Comparison of ENCODE assay signal across 9 cellular contexts in the genomic region with DNA sequence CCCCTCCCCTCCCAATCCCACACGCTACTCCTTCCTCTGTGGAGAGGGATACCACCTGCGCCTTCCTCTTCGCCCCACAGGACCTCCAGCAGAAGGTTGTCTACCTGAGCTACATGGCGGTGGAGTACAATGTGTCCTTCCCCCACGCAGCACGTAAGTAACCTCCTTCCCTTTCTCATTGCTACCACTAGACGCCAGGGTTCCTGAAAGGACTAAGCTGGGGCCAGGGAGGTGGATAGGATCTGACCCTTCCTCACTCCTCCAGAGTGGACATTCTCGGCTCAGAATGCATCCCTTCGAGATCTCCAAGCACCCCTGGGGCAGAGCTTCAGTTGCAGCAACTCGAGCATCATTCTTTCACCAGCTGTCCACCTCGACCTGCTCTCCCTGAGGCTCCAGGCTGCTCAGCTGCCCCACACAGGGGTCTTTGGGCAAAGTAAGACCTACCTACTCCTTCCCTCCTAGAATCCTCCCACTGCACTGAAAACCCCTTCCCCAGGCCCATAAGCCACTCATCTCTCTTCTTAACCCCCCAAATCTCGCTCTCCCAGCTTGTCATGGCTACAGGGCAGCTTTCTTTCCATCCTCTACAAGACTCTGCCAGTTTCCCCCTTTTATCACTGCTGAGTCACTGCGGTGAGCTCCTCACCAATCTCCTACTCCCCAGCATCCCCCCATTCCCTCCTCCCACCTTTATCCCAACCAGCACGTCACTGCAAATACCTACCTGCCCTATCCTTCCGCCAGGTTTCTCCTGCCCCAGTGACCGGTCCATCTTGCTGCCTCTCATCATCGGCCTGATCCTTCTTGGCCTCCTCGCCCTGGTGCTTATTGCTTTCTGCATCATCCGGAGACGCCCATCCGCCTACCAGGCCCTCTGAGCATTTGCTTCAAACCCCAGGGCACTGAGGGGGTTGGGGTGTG. TPM values are rescaled to one million over a fixed set of nuclear protein-coding genes. Genes with fewer than 3 reads are reported as not detected.
DNase-seq lines count a peak whose midpoint lies in the region; ATAC-seq lines count a peak whose summit lies in the region.
"Had no signal": no experiment of that assay in that cellular context is flagged by ENCODE, and none has a peak within 500 bp of the region (broad histone marks: within the 10 kb centered on the region; RNA-seq: fewer than 3 reads in every experiment).

No MANE protein-coding gene starts in this region.

- no peak overlapping the region for H3K9ac ChIP-seq in neuronal stem cell (ENCODE audit: low read depth, low read length, poor library complexity)

- no peak overlapping the region for H3K4ac ChIP-seq in neuronal stem cell (ENCODE audit: low read length)

- H2AK5ac ChIP-seq in neuronal stem cell (ENCODE audit: low read depth, low read length): no peak overlapping the region

- no peaks in the 10 kb centered on the region for H3K9me3 ChIP-seq in CD8-positive, alpha-beta memory T cell (ENCODE audit: low read length)
- H3K9me3 ChIP-seq in neuronal stem cell (replicated peaks in 1 of 2; ENCODE audit: control insufficient read depth in 2 of 2, insufficient read depth in 1 of 2, low read depth in 1 of 2, low read length in 2 of 2): no peaks in the 10 kb centered on the region

- peaks cover 9 to 46% (median 10%) of the 10 kb centered on the region in 3 donors for H3K36me3 Mint-ChIP-seq in CD8-positive, alpha-beta memory T cell
- H3K36me3 Mint-ChIP-seq in dendritic cell treated with granulocyte-macrophage colony-stimulating factor and Interleukin-4, amounts not matched to agents 40 ng/mL and 50 ng/mL, for 4 days (ENCODE audit: low read depth): peaks cover 99% of the 10 kb centered on the region

- peak overlapping the region in 7 of 8 donors; percentile 21 to 96 (median 79) for H3K27ac Mint-ChIP-seq in CD8-positive, alpha-beta memory T cell
- peak overlapping the region; percentile 92 for H3K27ac Mint-ChIP-seq in dendritic cell treated with granulocyte-macrophage colony-stimulating factor and Interleukin-4, amounts not matched to agents 40 ng/mL and 50 ng/mL, for 4 days

- peaks cover 66 to 85% (median 76%) of the 10 kb centered on the region in 3 donors for H3K4me1 Mint-ChIP-seq in CD8-positive, alpha-beta memory T cell
- peaks cover 82% of the 10 kb centered on the region for H3K4me1 Mint-ChIP-seq in dendritic cell treated with granulocyte-macrophage colony-stimulating factor and Interleukin-4, amounts not matched to agents 40 ng/mL and 50 ng/mL, for 4 days (ENCODE audit: low read depth)

- peaks cover 48% of the 10 kb centered on the region for H3K4me1 ChIP-seq in CD8-positive, alpha-beta memory T cell (ENCODE audit: insufficient read depth, low read length)
- H3K4me1 ChIP-seq in neuronal stem cell (ENCODE audit: control insufficient read depth in 2 of 2, insufficient read depth in 1 of 2, low read depth in 1 of 2, low read length in 2 of 2): peaks cover 13 to 15% of the 10 kb centered on the region in 2 donors

- no peak overlapping the region for H2AFZ ChIP-seq in neuronal stem cell (ENCODE audit: low read length)

- no peaks in the 10 kb centered on the region for H3K27me3 ChIP-seq in CD8-positive, alpha-beta memory T cell (ENCODE audit: insufficient read depth, low read length, poor library complexity, severe bottlenecking)
- H3K27me3 ChIP-seq in neuronal stem cell (ENCODE audit: control insufficient read depth in 3 of 3, insufficient read depth in 3 of 3, low read depth in 1 of 3, low read length in 3 of 3): no peaks in the 10 kb centered on the region

- POLR2A ChIA-PET in CD8-positive, alpha-beta memory T cell (lab: Charles Lee): interaction anchor here (1.2 to 2.0 kb wide), 4 partner anchors 10 to 105 kb away, joined by 3 to 7 read pairs (median 5); partner anchors contain the start of genes FXR2 and SENP3

- H3K14ac ChIP-seq in neuronal stem cell (ENCODE audit: low read length): peak overlapping the region; percentile 31

- no peaks in the 10 kb centered on the region for H3K9me3 Mint-ChIP-seq in CD8-positive, alpha-beta memory T cell
- no peaks in the 10 kb centered on the region for H3K9me3 Mint-ChIP-seq in dendritic cell treated with granulocyte-macrophage colony-stimulating factor and Interleukin-4, amounts not matched to agents 40 ng/mL and 50 ng/mL, for 4 days

- H2BK15ac ChIP-seq in neuronal stem cell (ENCODE audit: low read length): no peak overlapping the region

- CTCF ChIA-PET in CD8-positive, alpha-beta memory T cell (lab: Charles Lee): interaction anchor here (0.8 to 2.0 kb wide), 3 partner anchors 8 to 228 kb away, joined by 3 to 6 read pairs (median 4); no protein-coding TSS in a partner anchor

- no peak overlapping the region for H2BK120ac ChIP-seq in neuronal stem cell (ENCODE audit: low read depth, low read length)

- H3K23ac ChIP-seq in neuronal stem cell (ENCODE audit: low read depth, low read length, poor library complexity): no peak overlapping the region

- H4K8ac ChIP-seq in neuronal stem cell (ENCODE audit: low read depth, low read length): no peak overlapping the region

- no peak overlapping the region for H2BK12ac ChIP-seq in neuronal stem cell (ENCODE audit: low read length)

- intact Hi-C loops in dendritic cell treated with granulocyte-macrophage colony-stimulating factor and Interleukin-4, amounts not matched to agents 40 ng/mL and 50 ng/mL, for 4 days (cut with micrococcal nuclease): loop anchor here (5.0 kb wide), 1 partner anchor 261 kb away; no protein-coding TSS in a partner anchor

- ATAC-seq in GM19395 (IDR thresholded peaks at IDR 0.05; ENCODE audit: unreplicated experiment): no peak
- ATAC-seq: left colon had no signal

- no CpG with 5 or more reads among the region's 21 CpGs for WGBS in neuronal stem cell (ENCODE audit: extremely low coverage in 2 of 2, insufficient read length in 2 of 2, insufficient replicate concordance in 1 of 2), 2 donors

- H3K4me3 Mint-ChIP-seq in CD8-positive, alpha-beta memory T cell: peak overlapping the region in 5 of 7 donors; percentile 8 to 61 (median 38)
- H3K4me3 Mint-ChIP-seq in dendritic cell treated with granulocyte-macrophage colony-stimulating factor and Interleukin-4, amounts not matched to agents 40 ng/mL and 50 ng/mL, for 4 days: peak overlapping the region; percentile 97

- H2BK5ac ChIP-seq in neuronal stem cell (ENCODE audit: low read length): no peak overlapping the region

- no peak for DNase-seq in CD8-positive, alpha-beta memory T cell
- DNase-seq in OCI-M1 (lab: John Stamatoyannopoulos, UW) (peak; percentile 44), neuronal stem cell (ENCODE audit: low spot score) (no peak), DMS153 treated with DMSO at 0.1 percent for 48 hours (lab: John Stamatoyannopoulos, UW; ENCODE audit: unreplicated experiment) (no peak), GM19238 (ENCODE audit: insufficient read length, low spot score) (no peak)
- no peak for DNase-seq in stimulated activated naive CD4-positive, alpha-beta T cell (lab: John Stamatoyannopoulos, UW)
- DNase-seq: left colon had no signal

- H4K91ac ChIP-seq in neuronal stem cell (ENCODE audit: low read depth, low read length, poor library complexity): no peak overlapping the region

- peak overlapping the region; percentile 53 for H3K27ac ChIP-seq in CD8-positive, alpha-beta memory T cell (ENCODE audit: low read depth, low read length)
- H3K27ac ChIP-seq in neuronal stem cell (replicated peaks; ENCODE audit: low read length): no peak overlapping the region

- H3K4me3 ChIP-seq in CD8-positive, alpha-beta memory T cell (ENCODE audit: low read length): no peak overlapping the region
- H3K4me3 ChIP-seq in neuronal stem cell (ENCODE audit: low read length in 2 of 2): no peak overlapping the region

- peaks cover 12% of the 10 kb centered on the region for H3K79me1 ChIP-seq in neuronal stem cell (ENCODE audit: low read depth, low read length)

- peaks cover 0 to 4% of the 10 kb centered on the region in 2 donors for H3K27me3 Mint-ChIP-seq in CD8-positive, alpha-beta memory T cell
- no peaks in the 10 kb centered on the region for H3K27me3 Mint-ChIP-seq in dendritic cell treated with granulocyte-macrophage colony-stimulating factor and Interleukin-4, amounts not matched to agents 40 ng/mL and 50 ng/mL, for 4 days

- H3K36me3 ChIP-seq in CD8-positive, alpha-beta memory T cell (ENCODE audit: insufficient read depth, low read length): peaks cover 31% of the 10 kb centered on the region
- H3K36me3 ChIP-seq in neuronal stem cell (replicated peaks in 1 of 2; ENCODE audit: control insufficient read depth in 2 of 2, insufficient read depth in 2 of 2, low read length in 2 of 2): peaks cover 41 to 73% of the 10 kb centered on the region in 2 donors

- H3K18ac ChIP-seq in neuronal stem cell (ENCODE audit: low read length): no peak overlapping the region

- H3K4me2 ChIP-seq in neuronal stem cell (ENCODE audit: insufficient read depth, low read length, poor library complexity, severe bottlenecking): no peak overlapping the region

RNA-seq across cellular contexts. Expression of gene CD68, which starts 1.5 kb away (rescaled TPM):
- total RNA-seq in CD8-positive, alpha-beta memory T cell: 10 to 100 TPM; 11.1 to 12.7 TPM
- 1.2 TPM for polyA plus RNA-seq in CD8-positive, alpha-beta memory T cell
- polyA plus RNA-seq in neuronal stem cell (2013, experiment 1 of 2): 0.13 TPM
- polyA plus RNA-seq in neuronal stem cell (2013, experiment 2 of 2): 0.15 TPM

RNA-seq across cellular contexts. Expression of gene MPDU1, which starts 2.8 kb away (rescaled TPM):
- total RNA-seq in CD8-positive, alpha-beta memory T cell: 100 to 1,000 TPM; 115 to 124 TPM
- polyA plus RNA-seq in CD8-positive, alpha-beta memory T cell: 40.5 TPM
- 99.7 TPM for polyA plus RNA-seq in neuronal stem cell (2013, experiment 1 of 2)
- 99.4 TPM for polyA plus RNA-seq in neuronal stem cell (2013, experiment 2 of 2)

RNA-seq across cellular contexts. Expression of gene SOX15, which starts 9.0 kb away (rescaled TPM):
- under 1 TPM; 0.29 to 0.31 TPM for total RNA-seq in CD8-positive, alpha-beta memory T cell
- not detected for polyA plus RNA-seq in CD8-positive, alpha-beta memory T cell
- 10.1 TPM for polyA plus RNA-seq in neuronal stem cell (2013, experiment 1 of 2)
- 9.9 TPM for polyA plus RNA-seq in neuronal stem cell (2013, experiment 2 of 2)

RNA-seq across cellular contexts. Expression of gene SENP3, which starts 19.2 kb away (rescaled TPM):
- 100 to 1,000 TPM; 111 to 121 TPM for total RNA-seq in CD8-positive, alpha-beta memory T cell
- 12.0 TPM for polyA plus RNA-seq in CD8-positive, alpha-beta memory T cell
- 34.1 TPM for polyA plus RNA-seq in neuronal stem cell (2013, experiment 1 of 2)
- polyA plus RNA-seq in neuronal stem cell (2013, experiment 2 of 2): 35.5 TPM

RNA-seq across cellular contexts. Expression of gene TNFSF13, which starts 22.3 kb away (rescaled TPM):
- total RNA-seq in CD8-positive, alpha-beta memory T cell: 1 to 10 TPM in 1 of 2 experiments, under 1 TPM in 1; 0.80 to 1.6 TPM
- polyA plus RNA-seq in CD8-positive, alpha-beta memory T cell: not detected
- polyA plus RNA-seq in neuronal stem cell (2013, experiment 1 of 2): 0.63 TPM
- polyA plus RNA-seq in neuronal stem cell (2013, experiment 2 of 2): 0.62 TPM
